ENCODE assay signal across 9 cellular contexts in the genomic region with DNA sequence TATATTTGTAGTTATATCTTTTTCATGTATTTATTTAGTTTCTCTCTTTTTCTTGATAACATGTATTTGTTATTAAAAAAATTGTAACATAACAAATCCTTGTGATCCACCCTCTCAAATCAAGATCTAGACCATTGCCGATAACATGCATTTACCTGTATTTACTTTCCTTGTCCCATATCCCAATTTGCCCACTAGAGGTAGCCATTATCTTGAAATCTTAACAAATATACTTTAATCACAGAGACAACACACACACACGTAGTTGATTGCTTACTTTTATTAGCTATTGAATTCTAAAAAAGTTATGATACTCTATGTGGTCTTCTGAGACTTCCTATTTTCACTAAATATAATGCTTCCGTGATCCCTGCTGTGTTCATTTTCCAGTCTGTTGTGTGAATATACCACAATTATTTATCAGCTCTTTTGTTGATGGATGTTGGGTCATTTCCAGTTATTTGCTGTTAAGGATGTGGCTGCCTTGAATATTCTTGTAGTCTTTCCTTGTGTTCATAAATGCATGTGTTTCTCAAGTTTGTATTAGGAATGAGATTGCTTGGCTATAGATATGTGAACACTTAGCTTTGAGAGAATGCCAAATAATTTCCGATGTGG. TPM values are rescaled to one million over a fixed set of nuclear protein-coding genes. Genes with fewer than 3 reads are reported as not detected.
DNase-seq lines count a peak whose midpoint lies in the region; ATAC-seq and TF ChIP-seq lines count a peak whose summit lies in the region.
"Had no signal": no experiment of that assay in that cellular context is flagged by ENCODE, and none has a peak within 500 bp of the region (broad histone marks: within the 10 kb centered on the region; RNA-seq: fewer than 3 reads in every experiment).

No MANE protein-coding gene starts in this region.

- H3K27me3 ChIP-seq in AG04450 (ENCODE audit: control insufficient read depth, insufficient read depth, low read length) = no peaks in the 10 kb centered on the region
- no peaks in the 10 kb centered on the region for H3K27me3 ChIP-seq in tibial nerve

- ATAC-seq in GM18868 (IDR thresholded peaks at IDR 0.05; ENCODE audit: unreplicated experiment) = no peak

- WGBS in tibial nerve, 2 donors = 27 to 28% methylated on average over 4 of the region's 4 CpGs

- TF ChIP-seq EP300 in tibial nerve (IDR thresholded peaks at IDR 0.05) = no peak

- H3K9me3 ChIP-seq in AG04450 (ENCODE audit: control insufficient read depth, insufficient read depth, low read length) (no peaks in the 10 kb centered on the region), tibial nerve (no peaks in the 10 kb centered on the region)
- H3K9me3 ChIP-seq: HAP-1 had no signal

- H3K36me3 ChIP-seq in tibial nerve = no peaks in the 10 kb centered on the region
- H3K36me3 ChIP-seq: HAP-1 had no signal

- CTCF ChIA-PET in AG04450 (lab: Charles Lee) (interaction anchor here (0.5 to 1.6 kb wide), 12 partner anchors 10 to 230 kb away, joined by 3 to 7 read pairs (median 3); no protein-coding TSS in a partner anchor), HEK293T (lab: Yijun Ruan, JAX) (interaction anchor here (0.7 to 1.5 kb wide), 6 partner anchors 9 to 236 kb away, joined by 3 to 6 read pairs (median 3); no protein-coding TSS in a partner anchor)

- no peak for TF ChIP-seq POLR2A in tibial nerve (IDR thresholded peaks at IDR 0.05)

- H3K4me1 ChIP-seq in tibial nerve = peaks cover 0 to 6% (median 0%) of the 10 kb centered on the region in 4 donors
- H3K4me1 ChIP-seq: HAP-1 had no signal

- peak; percentile 62 for TF ChIP-seq CTCF in AG04450 (IDR thresholded peaks at IDR 0.05; ENCODE audit: low read depth, low read length)
- TF ChIP-seq CTCF in GM20000 (IDR thresholded peaks at IDR 0.05; ENCODE audit: extremely low read depth, missing control alignments) = no peak
- peak; percentile 26 to 60 (median 37) for TF ChIP-seq CTCF in tibial nerve (IDR thresholded peaks at IDR 0.05)

- no peak overlapping the region for H3K4me3 ChIP-seq in AG04450 (ENCODE audit: low read depth, low read length)
- no peak overlapping the region for H3K4me3 ChIP-seq in tibial nerve
- H3K4me3 ChIP-seq: HAP-1 had no signal

- no peak for DNase-seq in AG04450 (ENCODE audit: low read depth, low spot score)
- DNase-seq in GM20000 (ENCODE audit: low spot score) = peak; percentile 18
- DNase-seq in RKO (ENCODE audit: low spot score) = peak; percentile 63
- DNase-seq in germinal center (ENCODE audit: low spot score) = peak; percentile 13
- DNase-seq in tibial nerve (ENCODE audit: low spot score in 2 of 2) = peak in 1 of 2 donors; percentile 7
- DNase-seq in NCI-H187 (lab: John Stamatoyannopoulos, UW) = no peak
- DNase-seq in HEK293T (ENCODE audit: extremely low spot score) = no peak

- H3K27ac ChIP-seq in AG04450 (ENCODE audit: low read depth, low read length) (no peak overlapping the region), tibial nerve (no peak overlapping the region)

- POLR2A ChIA-PET in AG04450 (lab: Yijun Ruan, JAX) = no interaction called here
- POLR2A ChIA-PET in HEK293T (lab: Yijun Ruan, JAX) = interaction anchor here (0.7 kb wide), 1 partner anchor 64 kb away, joined by 3 read pairs; the partner anchor contains the start of gene ZMYM5

TF ChIP-seq in HEK293T, 16 proteins besides CTCF, POLR2A, EP300 and RAD21:
- no peak for TF ChIP-seq NFRKB (IDR thresholded peaks at IDR 0.05)
- TF ChIP-seq CTBP1 (IDR thresholded peaks at IDR 0.05; ENCODE audit: borderline replicate concordance) = no peak
- no peak for TF ChIP-seq BHLHE40 (IDR thresholded peaks at IDR 0.05; ENCODE audit: borderline replicate concordance)
- no peak for TF ChIP-seq FOXA1 (IDR thresholded peaks at IDR 0.05)
- no peak for TF ChIP-seq FOXM1 (IDR thresholded peaks at IDR 0.05; ENCODE audit: borderline replicate concordance)
- no peak for TF ChIP-seq SP1 (IDR thresholded peaks at IDR 0.05)
- no peak for TF ChIP-seq LEF1 (IDR thresholded peaks at IDR 0.05; ENCODE audit: borderline replicate concordance)
- TF ChIP-seq, protein P1, sequence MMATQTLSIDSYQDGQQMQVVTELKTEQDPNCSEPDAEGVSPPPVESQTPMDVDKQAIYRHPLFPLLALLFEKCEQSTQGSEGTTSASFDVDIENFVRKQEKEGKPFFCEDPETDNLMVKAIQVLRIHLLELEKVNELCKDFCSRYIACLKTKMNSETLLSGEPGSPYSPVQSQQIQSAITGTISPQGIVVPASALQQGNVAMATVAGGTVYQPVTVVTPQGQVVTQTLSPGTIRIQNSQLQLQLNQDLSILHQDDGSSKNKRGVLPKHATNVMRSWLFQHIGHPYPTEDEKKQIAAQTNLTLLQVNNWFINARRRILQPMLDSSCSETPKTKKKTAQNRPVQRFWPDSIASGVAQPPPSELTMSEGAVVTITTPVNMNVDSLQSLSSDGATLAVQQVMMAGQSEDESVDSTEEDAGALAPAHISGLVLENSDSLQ (IDR thresholded peaks at IDR 0.05) = no peak
- TF ChIP-seq FOXK2 (IDR thresholded peaks at IDR 0.05) = no peak
- TF ChIP-seq ELF4 (IDR thresholded peaks at IDR 0.05) = no peak
- TF ChIP-seq HDGF (IDR thresholded peaks at IDR 0.05; ENCODE audit: borderline replicate concordance) = no peak
- no peak for TF ChIP-seq TARDBP (IDR thresholded peaks at IDR 0.05)
- no peak for TF ChIP-seq ZNF384 (IDR thresholded peaks at IDR 0.05)
- no peak for TF ChIP-seq SUZ12 (IDR thresholded peaks at IDR 0.05)
- TF ChIP-seq L3MBTL2 (conservative IDR thresholded peaks at IDR 0.05) = no peak

RNA-seq across cellular contexts. Expression of gene ZMYM2, which starts 31.3 kb away (rescaled TPM):
- 36.5 and 46.1 TPM in 2 replicates for polyA plus RNA-seq in AG04450 (2011; rRNA removed)
- 34.2 and 64.0 TPM in 2 replicates for polyA minus RNA-seq in AG04450 (2011; rRNA and poly(A)+ RNA removed)
- total RNA-seq in tibial nerve = 10 to 100 TPM; 60.7 to 75.3 (median 68.1) TPM

Comparison
In these comparisons a context has a peak if more than half of its experiments do, and no peak if none do; other contexts are left out.
1. DNase-seq: peak in GM20000 (single experiment), RKO (single experiment) and germinal center (single experiment); none in AG04450 (single experiment), NCI-H187 (0 of 2) and HEK293T (single experiment).